20 cellular contexts compared by ENCODE assay signal in genomic region chr16:85051710-85052082, GRCh38. TPM values are rescaled to one million over a fixed set of nuclear protein-coding genes. Genes with fewer than 3 reads are reported as not detected.
A peak's percentile ranks its signal among the peaks of the same experiment; 100 is the strongest.
DNase-seq lines count a peak whose midpoint lies in the region; ATAC-seq, FAIRE-seq and TF ChIP-seq lines count a peak whose summit lies in the region.
"Had no signal": no experiment of that assay in that cellular context is flagged by ENCODE, and none has a peak within 500 bp of the region (broad histone marks: within the 10 kb centered on the region; RNA-seq: fewer than 3 reads in every experiment).

No MANE protein-coding gene starts in this region.

- intact Hi-C loops in right cardiac atrium (cut with DNase I), result no loop called here
- intact Hi-C loops in Right ventricle myocardium superior (cut with DNase I), result no loop called here
- intact Hi-C loops in kidney (cut with DNase I), result no loop called here
- intact Hi-C loops in testis (cut with DNase I; ENCODE audit: low total_unique reads), result no loop called here
- intact Hi-C loops in prostate gland (cut with DNase I), result no loop called here

- H3K36me3 ChIP-seq in kidney (ENCODE audit: control insufficient read depth in 1 of 2, insufficient read depth in 2 of 2, low read length in 2 of 2) (no peaks in the 10 kb centered on the region), testis (ENCODE audit: low read depth, missing control alignments) (no peaks in the 10 kb centered on the region), prostate gland (no peaks in the 10 kb centered on the region)
- H3K36me3 ChIP-seq: HAP-1 had no signal

- no peak for TF ChIP-seq POLR2A in testis (IDR thresholded peaks at IDR 0.05)
- TF ChIP-seq POLR2A in prostate gland (IDR thresholded peaks at IDR 0.05), result no peak

- ATAC-seq in right cardiac atrium (no peak), Right ventricle myocardium superior (ENCODE audit: poor library complexity) (no peak)

- H3K4me1 ChIP-seq in right cardiac atrium (ENCODE audit: control insufficient read depth, insufficient read depth, low read length), result peaks cover 5% of the 10 kb centered on the region
- H3K4me1 ChIP-seq in kidney (ENCODE audit: control insufficient read depth in 1 of 2, insufficient read depth in 1 of 2, low read depth in 1 of 2, low read length in 2 of 2), result peaks cover 13 to 16% of the 10 kb centered on the region in 2 donors
- H3K4me1 ChIP-seq in testis, result peaks cover 45% of the 10 kb centered on the region
- peaks cover 7% of the 10 kb centered on the region for H3K4me1 ChIP-seq in prostate gland (replicated peaks)
- H3K4me1 ChIP-seq: HAP-1 had no signal

- H3K4me3 ChIP-seq in right cardiac atrium (ENCODE audit: low read length) (no peak overlapping the region), kidney (ENCODE audit: low read length in 2 of 2) (no peak overlapping the region), testis (no peak overlapping the region), prostate gland (no peak overlapping the region)
- H3K4me3 ChIP-seq: HAP-1 had no signal

- no peak for FAIRE-seq in kidney (lab: Jason Lieb, UNC)
- FAIRE-seq: D721Med, G401.6, GM12891, H1 had no signal

- H3K9me3 ChIP-seq in right cardiac atrium (ENCODE audit: control insufficient read depth, low read length) (no peaks in the 10 kb centered on the region), kidney (ENCODE audit: control insufficient read depth in 1 of 2, low read length in 2 of 2) (no peaks in the 10 kb centered on the region), testis (no peaks in the 10 kb centered on the region), prostate gland (no peaks in the 10 kb centered on the region)
- H3K9me3 ChIP-seq: HAP-1 had no signal

- TF ChIP-seq CTCF in kidney (IDR thresholded peaks at IDR 0.05; ENCODE audit: borderline replicate concordance, extremely low read depth, insufficient read depth) (no peak), testis (IDR thresholded peaks at IDR 0.05) (no peak), prostate gland (IDR thresholded peaks at IDR 0.05) (no peak)

- peak in 2 of 3 donors; percentile 2 to 4 for DNase-seq in right cardiac atrium
- DNase-seq in Right ventricle myocardium superior, result no peak
- peak; percentile 10 for DNase-seq in kidney
- no peak for DNase-seq in testis
- DNase-seq in 8988T, result no peak
- DNase-seq in activated T-cell treated with anti-CD3 and anti-CD28 coated beads, Interleukin-2, amount 50 U/mL, for 1 hour, result no peak
- no peak for DNase-seq in prostate gland (ENCODE audit: low spot score)
- DNase-seq: ACHN; C1 segment of cervical spinal cord; CD4-positive, alpha-beta memory T cell; COR-L47; DMS153; DMS79 treated with DMSO at 0.1 percent for 48 hours; EL had no signal

- H3K27me3 ChIP-seq in right cardiac atrium (ENCODE audit: control insufficient read depth, insufficient read depth) (no peaks in the 10 kb centered on the region), testis (no peaks in the 10 kb centered on the region), prostate gland (replicated peaks; ENCODE audit: insufficient read depth) (no peaks in the 10 kb centered on the region)

- no peak overlapping the region for H3K27ac ChIP-seq in right cardiac atrium (ENCODE audit: low read length)
- no peak overlapping the region for H3K27ac ChIP-seq in kidney (ENCODE audit: low read depth in 2 of 2, low read length in 2 of 2)
- H3K27ac ChIP-seq in testis, result peak overlapping the region; percentile 16 to 64
- H3K27ac ChIP-seq in prostate gland, result no peak overlapping the region
- H3K27ac ChIP-seq: HL-60 had no signal

- 84% methylated on average over 8 of the region's 8 CpGs for WGBS in right cardiac atrium
- WGBS in testis, 2 donors, result 73% methylated on average over 8 of the region's 8 CpGs
- 81% methylated on average over 8 of the region's 8 CpGs for WGBS in prostate gland

- H3K9ac ChIP-seq in kidney (ENCODE audit: low read length in 2 of 2), result no peak overlapping the region

RNA-seq across cellular contexts. Expression of gene KIAA0513, which starts 24.1 kb away (rescaled TPM):
- total RNA-seq in right cardiac atrium (10 to 100 TPM; 10.9 to 13.5 (median 12.6) TPM), Right ventricle myocardium superior (10.4 TPM), kidney (19.2 TPM), testis (10 to 100 TPM; 18.4 to 18.7 TPM), prostate gland (10 to 100 TPM; 14.4 to 29.4 TPM)
- polyA plus RNA-seq in right cardiac atrium (6.7 TPM), kidney (ENCODE audit: insufficient read depth, low read depth, low replicate concordance) (2.6 TPM), testis (ENCODE audit: insufficient read depth, low read depth, low replicate concordance) (9.8 TPM)

RNA-seq across cellular contexts. Expression of gene ZDHHC7, which starts 40.4 kb away (rescaled TPM):
- total RNA-seq in right cardiac atrium, result 10 to 100 TPM; 33.1 to 39.2 (median 36.8) TPM
- 19.4 TPM for polyA plus RNA-seq in right cardiac atrium
- total RNA-seq in Right ventricle myocardium superior, result 35.1 TPM
- total RNA-seq in kidney, result 54.4 TPM
- polyA plus RNA-seq in kidney (ENCODE audit: insufficient read depth, low read depth, low replicate concordance), result 23.4 TPM
- total RNA-seq in testis, result 10 to 100 TPM; 35.0 to 42.7 TPM
- polyA plus RNA-seq in testis (ENCODE audit: insufficient read depth, low read depth, low replicate concordance), result 29.4 TPM
- total RNA-seq in prostate gland, result 10 to 100 TPM; 64.6 TPM

Comparison
In these comparisons a context has a peak if more than half of its experiments do, and no peak if none do; other contexts are left out.
1. DNase-seq: peak in right cardiac atrium (2 of 3) and kidney (single experiment); none in Right ventricle myocardium superior (single experiment), testis (single experiment), 8988T (single experiment), activated T-cell treated with anti-CD3 and anti-CD28 coated beads, Interleukin-2, amount 50 U/mL, for 1 hour (single experiment) and prostate gland (single experiment).
2. H3K27ac ChIP-seq: peak in testis (2 of 2); none in right cardiac atrium (single experiment), kidney (0 of 2) and prostate gland (0 of 2).